ENCODE assay signal across 13 cellular contexts in genomic region chr12:96421014-96421413, GRCh38. TPM values are rescaled to one million over a fixed set of nuclear protein-coding genes. Genes with fewer than 3 reads are reported as not detected.
DNase-seq lines count a peak whose midpoint lies in the region; ATAC-seq and TF ChIP-seq lines count a peak whose summit lies in the region.
"Had no signal": no experiment of that assay in that cellular context is flagged by ENCODE, and none has a peak within 500 bp of the region (broad histone marks: within the 10 kb centered on the region; RNA-seq: fewer than 3 reads in every experiment).

No MANE protein-coding gene starts in this region.

- H3K36me3 ChIP-seq in effector memory CD4-positive, alpha-beta T cell (ENCODE audit: control insufficient read depth, insufficient read depth, low read length), result no peaks in the 10 kb centered on the region
- H3K36me3 ChIP-seq in spleen (no peaks in the 10 kb centered on the region), ovary (no peaks in the 10 kb centered on the region), Karpas-422 (ENCODE audit: insufficient read depth, low read length) (no peaks in the 10 kb centered on the region)
- H3K36me3 ChIP-seq: HAP-1, thyroid gland had no signal

- no peak overlapping the region for H3K9ac ChIP-seq in Karpas-422 (ENCODE audit: low read length)

- no peak overlapping the region; the same call in 1 of the 2 replicates for H2AFZ ChIP-seq in Karpas-422 (ENCODE audit: low read length)

- peak; percentile 24 for DNase-seq in activated CD4-positive, alpha-beta T cell treated with anti-CD3 and anti-CD28 coated beads, Interleukin-2, amount 10 ng/mL, durations not matched to agents 7 days and 5 days
- DNase-seq in activated CD4-positive, alpha-beta T cell treated with anti-CD3 and anti-CD28 coated beads for 48 hours, result no peak
- peak in 9 of 34 experiments; percentile 7 to 26 (median 20) for DNase-seq in T-cell
- DNase-seq in effector memory CD4-positive, alpha-beta T cell, result no peak
- no peak for DNase-seq in spleen
- DNase-seq in ovary, result no peak
- DNase-seq in Karpas-422, result no peak
- DNase-seq in NCI-H2196 treated with DMSO at 0.1 percent for 48 hours (lab: John Stamatoyannopoulos, UW; ENCODE audit: unreplicated experiment), result no peak
- DNase-seq: aorta, endodermal cell, NCI-H187 treated with DMSO at 0.1 percent for 48 hours, thyroid gland had no signal

- H3K9me3 Mint-ChIP-seq in activated CD4-positive, alpha-beta T cell treated with anti-CD3 and anti-CD28 coated beads, Interleukin-2, amount 10 ng/mL, durations not matched to agents 7 days and 5 days, result no peaks in the 10 kb centered on the region
- no peaks in the 10 kb centered on the region for H3K9me3 Mint-ChIP-seq in T-cell
- H3K9me3 Mint-ChIP-seq: endodermal cell had no signal

- no peaks in the 10 kb centered on the region for H3K79me2 ChIP-seq in Karpas-422 (ENCODE audit: low read length)

- WGBS in spleen, 5 donors, result 46 to 74% (median 49%) methylated on average over 6 of the region's 6 CpGs
- WGBS in ovary, 3 donors, result 59 to 65% (median 61%) methylated on average over 6 of the region's 6 CpGs

- no peak overlapping the region for H3K4me2 ChIP-seq in Karpas-422 (ENCODE audit: low read depth, low read length, poor library complexity, severe bottlenecking)

- no peaks in the 10 kb centered on the region for H3K9me3 ChIP-seq in effector memory CD4-positive, alpha-beta T cell (ENCODE audit: control insufficient read depth, low read length)
- H3K9me3 ChIP-seq in spleen, result no peaks in the 10 kb centered on the region
- H3K9me3 ChIP-seq in ovary, result no peaks in the 10 kb centered on the region
- no peaks in the 10 kb centered on the region for H3K9me3 ChIP-seq in Karpas-422 (ENCODE audit: low read length)
- H3K9me3 ChIP-seq: HAP-1, thyroid gland had no signal

- H3K4me3 ChIP-seq in effector memory CD4-positive, alpha-beta T cell (ENCODE audit: insufficient read depth, low read depth, low read length, poor library complexity, severe bottlenecking), result peak overlapping the region; percentile 14
- peak overlapping the region in 1 of 8 donors; percentile 50 for H3K4me3 ChIP-seq in spleen
- no peak overlapping the region for H3K4me3 ChIP-seq in ovary
- no peak overlapping the region for H3K4me3 ChIP-seq in Karpas-422 (ENCODE audit: low read length)
- H3K4me3 ChIP-seq: HAP-1, thyroid gland had no signal

- H3K4me3 Mint-ChIP-seq in activated CD4-positive, alpha-beta T cell treated with anti-CD3 and anti-CD28 coated beads, Interleukin-2, amount 10 ng/mL, durations not matched to agents 7 days and 5 days, result peak overlapping the region; percentile 63
- H3K4me3 Mint-ChIP-seq in T-cell, result peak overlapping the region; percentile 70 to 79 (median 76)
- H3K4me3 Mint-ChIP-seq: endodermal cell had no signal

- H3K27ac Mint-ChIP-seq in activated CD4-positive, alpha-beta T cell treated with anti-CD3 and anti-CD28 coated beads, Interleukin-2, amount 10 ng/mL, durations not matched to agents 7 days and 5 days, result peak overlapping the region; percentile 91
- H3K27ac Mint-ChIP-seq in T-cell, result peak overlapping the region; percentile 88 to 96
- H3K27ac Mint-ChIP-seq: endodermal cell had no signal

- H3K36me3 Mint-ChIP-seq in activated CD4-positive, alpha-beta T cell treated with anti-CD3 and anti-CD28 coated beads, Interleukin-2, amount 10 ng/mL, durations not matched to agents 7 days and 5 days (ENCODE audit: low read depth), result peaks cover 7% of the 10 kb centered on the region
- no peaks in the 10 kb centered on the region for H3K36me3 Mint-ChIP-seq in T-cell

- no peaks in the 10 kb centered on the region for H4K20me1 ChIP-seq in Karpas-422 (ENCODE audit: insufficient read depth, low read depth, low read length)

- ATAC-seq in T-cell (replicated peaks in 1 of 4), result peak; percentile 43 to 81 (median 56)

- no peaks in the 10 kb centered on the region for H3K27me3 ChIP-seq in effector memory CD4-positive, alpha-beta T cell (replicated peaks; ENCODE audit: control insufficient read depth, insufficient read depth, low read length, poor library complexity, severe bottlenecking)
- H3K27me3 ChIP-seq in spleen (replicated peaks in 1 of 7) (no peaks in the 10 kb centered on the region), ovary (no peaks in the 10 kb centered on the region), Karpas-422 (ENCODE audit: low read length) (no peaks in the 10 kb centered on the region)
- H3K27me3 ChIP-seq: thyroid gland had no signal

- TF ChIP-seq POLR2A in spleen (IDR thresholded peaks at IDR 0.05) (no peak), ovary (IDR thresholded peaks at IDR 0.05) (no peak)

- H3K9me2 ChIP-seq in Karpas-422 (replicated peaks; ENCODE audit: insufficient read depth, low read length), result no peaks in the 10 kb centered on the region

- H3K4me1 Mint-ChIP-seq in activated CD4-positive, alpha-beta T cell treated with anti-CD3 and anti-CD28 coated beads, Interleukin-2, amount 10 ng/mL, durations not matched to agents 7 days and 5 days, result peaks cover 59% of the 10 kb centered on the region
- H3K4me1 Mint-ChIP-seq in T-cell, result peaks cover 26 to 39% (median 37%) of the 10 kb centered on the region in 3 donors
- H3K4me1 Mint-ChIP-seq: endodermal cell had no signal

- no peaks in the 10 kb centered on the region for H3K27me3 Mint-ChIP-seq in activated CD4-positive, alpha-beta T cell treated with anti-CD3 and anti-CD28 coated beads, Interleukin-2, amount 10 ng/mL, durations not matched to agents 7 days and 5 days
- H3K27me3 Mint-ChIP-seq in T-cell, result no peaks in the 10 kb centered on the region

- intact Hi-C loops in spleen (cut with DNase I; ENCODE audit: low total_unique reads), result no loop called here
- intact Hi-C loops in ovary (cut with DNase I), result no loop called here

- TF ChIP-seq EP300 in ovary (IDR thresholded peaks at IDR 0.05), result no peak

- TF ChIP-seq CTCF in spleen (IDR thresholded peaks at IDR 0.05 in 8 of 11, conservative IDR thresholded peaks at IDR 0.05 in 3 of 11) (no peak), ovary (IDR thresholded peaks at IDR 0.05) (no peak)

- H3K27ac ChIP-seq in effector memory CD4-positive, alpha-beta T cell (ENCODE audit: insufficient read depth, low read length, poor library complexity, severe bottlenecking), result no peak overlapping the region
- H3K27ac ChIP-seq in spleen (peak overlapping the region in 7 of 8 donors; percentile 6 to 75 (median 54)), ovary (no peak overlapping the region), Karpas-422 (ENCODE audit: low read length) (no peak overlapping the region)

- CTCF ChIA-PET in activated CD4-positive, alpha-beta T cell treated with anti-CD3 and anti-CD28 coated beads, Interleukin-2, amount 10 ng/mL, durations not matched to agents 7 days and 5 days (lab: Charles Lee), result no interaction called here
- CTCF ChIA-PET in T-cell (lab: Charles Lee), result interaction anchor here in 1 of 2 donors (1.0 kb wide), 1 partner anchor 68 kb away, joined by 3 read pairs; the partner anchor contains the start of gene CFAP54

- POLR2A ChIA-PET in activated CD4-positive, alpha-beta T cell treated with anti-CD3 and anti-CD28 coated beads, Interleukin-2, amount 10 ng/mL, durations not matched to agents 7 days and 5 days (lab: Charles Lee), result no interaction called here
- POLR2A ChIA-PET in T-cell (lab: Charles Lee), result interaction anchor here (0.7 to 0.9 kb wide), 3 partner anchors 19 to 189 kb away, joined by 3 to 6 read pairs (median 3); no protein-coding TSS in a partner anchor

- no peaks in the 10 kb centered on the region for H3K4me1 ChIP-seq in effector memory CD4-positive, alpha-beta T cell (ENCODE audit: control insufficient read depth, insufficient read depth, low read length, poor library complexity, severe bottlenecking)
- H3K4me1 ChIP-seq in spleen (peaks cover 0 to 32% (median 13%) of the 10 kb centered on the region in 6 donors), ovary (ENCODE audit: insufficient read depth) (peaks cover 1% of the 10 kb centered on the region), Karpas-422 (ENCODE audit: low read length) (peaks cover 6% of the 10 kb centered on the region; the same call in 1 of the 2 replicates)
- H3K4me1 ChIP-seq: HAP-1, thyroid gland had no signal

RNA-seq across cellular contexts. Expression of gene CDK17, which starts 20.8 kb away (rescaled TPM):
- 10 to 100 TPM; 38.7 to 43.5 TPM for total RNA-seq in activated CD4-positive, alpha-beta T cell treated with anti-CD3 and anti-CD28 coated beads, Interleukin-2, amount 10 ng/mL, durations not matched to agents 7 days and 5 days
- 100 to 1,000 TPM in 1 of 5 donors, 10 to 100 TPM in 4; 56.4 to 114 (median 72.2) TPM for total RNA-seq in T-cell
- 100 to 1,000 TPM in 1 of 7 donors, 10 to 100 TPM in 6; 56.6 to 108 (median 71.6) TPM for total RNA-seq in spleen
- polyA plus RNA-seq in spleen, result 10 to 100 TPM; 12.9 to 18.0 (median 15.8) TPM
- 10 to 100 TPM; 28.0 to 59.2 (median 31.4) TPM for total RNA-seq in ovary
- 10 to 100 TPM; 13.8 to 23.0 TPM for polyA plus RNA-seq in ovary
- total RNA-seq in Karpas-422 (2014; rRNA removed; shearing (Covaris generic); ENCODE audit: low replicate concordance), result 35.6 and 71.2 TPM in 2 replicates

Comparison
In these comparisons a context has a peak if more than half of its experiments do, and no peak if none do; other contexts are left out.
1. H3K27ac ChIP-seq: peak in spleen (7 of 8); none in effector memory CD4-positive, alpha-beta T cell (single experiment), ovary (0 of 2) and Karpas-422 (single experiment).